ENCODE assay signal across 16 cellular contexts in genomic region chr1:21305155-21305899, GRCh38. TPM values are rescaled to one million over a fixed set of nuclear protein-coding genes. Genes with fewer than 3 reads are reported as not detected.
DNase-seq lines count a peak whose midpoint lies in the region; ATAC-seq and TF ChIP-seq lines count a peak whose summit lies in the region.
"Had no signal": no experiment of that assay in that cellular context is flagged by ENCODE, and none has a peak within 500 bp of the region (broad histone marks: within the 10 kb centered on the region; RNA-seq: fewer than 3 reads in every experiment).

No MANE protein-coding gene starts in this region.

- no peak overlapping the region for H2BK15ac ChIP-seq in neuronal stem cell (ENCODE audit: low read length)

- DNase-seq in right atrium auricular region (ENCODE audit: low spot score) = no peak
- DNase-seq in heart right ventricle = no peak
- no peak for DNase-seq in dorsolateral prefrontal cortex
- no peak for DNase-seq in neuronal stem cell (ENCODE audit: low spot score)
- DNase-seq in adrenal gland = no peak
- DNase-seq in GF-D8 (lab: John Stamatoyannopoulos, UW) = no peak
- DNase-seq: activated naive CD8-positive, alpha-beta T cell treated with anti-CD3 and anti-CD28 coated beads, Interleukin-2, amount 50 U/mL, for 24 hours; BE2C; cerebellar nuclear complex; DND-41; NCI-H2107; NK-92 treated with Interleukin-12 subunit alpha and Interleukin-12 subunit beta, amount 100 ng/mL, for 24 hours had no signal

- H3K27ac ChIP-seq in right atrium auricular region = peak overlapping the region; percentile 6 to 27
- H3K27ac ChIP-seq in heart right ventricle = peak overlapping the region in 2 of 10 donors; percentile 25 to 40
- peak overlapping the region in 39 of 59 donors; percentile 2 to 81 (median 50) for H3K27ac ChIP-seq in dorsolateral prefrontal cortex
- H3K27ac ChIP-seq in neuronal stem cell (replicated peaks; ENCODE audit: low read length) = no peak overlapping the region
- peak overlapping the region in 2 of 5 donors; percentile 36 to 63 for H3K27ac ChIP-seq in adrenal gland
- H3K27ac ChIP-seq: SJSA1 had no signal

- intact Hi-C loops in heart right ventricle (cut with DNase I) = no loop called here
- intact Hi-C loops in dorsolateral prefrontal cortex (cut with DNase I) = loop anchor here in 1 of 2 donors (5.0 kb wide), 1 partner anchor 37 kb away; no protein-coding TSS in a partner anchor
- intact Hi-C loops in adrenal gland (cut with DNase I) = no loop called here

- H2BK120ac ChIP-seq in neuronal stem cell (ENCODE audit: low read depth, low read length) = no peak overlapping the region

- no peak overlapping the region for H3K4ac ChIP-seq in neuronal stem cell (ENCODE audit: low read length)

- H3K9ac ChIP-seq in neuronal stem cell (ENCODE audit: low read depth, low read length, poor library complexity) = no peak overlapping the region

- H3K18ac ChIP-seq in neuronal stem cell (ENCODE audit: low read length) = peak overlapping the region; percentile 16

- no peaks in the 10 kb centered on the region for H3K79me1 ChIP-seq in neuronal stem cell (ENCODE audit: low read depth, low read length)

- H3K23ac ChIP-seq in neuronal stem cell (ENCODE audit: low read depth, low read length, poor library complexity) = no peak overlapping the region

- H2BK5ac ChIP-seq in neuronal stem cell (ENCODE audit: low read length) = peak overlapping the region; percentile 59

- no peak overlapping the region for H4K8ac ChIP-seq in neuronal stem cell (ENCODE audit: low read depth, low read length)

- no peaks in the 10 kb centered on the region for H3K9me3 ChIP-seq in right atrium auricular region
- H3K9me3 ChIP-seq in heart right ventricle = peaks cover 0 to 3% (median 0%) of the 10 kb centered on the region in 11 donors
- peaks cover 0 to 2% of the 10 kb centered on the region in 2 donors for H3K9me3 ChIP-seq in neuronal stem cell (replicated peaks in 1 of 2; ENCODE audit: control insufficient read depth in 2 of 2, insufficient read depth in 1 of 2, low read depth in 1 of 2, low read length in 2 of 2)
- H3K9me3 ChIP-seq in adrenal gland (replicated peaks in 1 of 3) = no peaks in the 10 kb centered on the region
- H3K9me3 ChIP-seq: BE2C had no signal

- no peak overlapping the region for H4K91ac ChIP-seq in neuronal stem cell (ENCODE audit: low read depth, low read length, poor library complexity)

- no peak overlapping the region for H3K14ac ChIP-seq in neuronal stem cell (ENCODE audit: low read length)

- peak overlapping the region; percentile 76 for H2BK12ac ChIP-seq in neuronal stem cell (ENCODE audit: low read length)

- ATAC-seq in heart right ventricle (no peak), HG02588 (IDR thresholded peaks at IDR 0.05; ENCODE audit: unreplicated experiment) (no peak), HG02884 (IDR thresholded peaks at IDR 0.05; ENCODE audit: unreplicated experiment) (no peak)
- ATAC-seq: activated naive CD8-positive, alpha-beta T cell treated with anti-CD3 and anti-CD28 coated beads, Interleukin-2, amount 50 U/mL, for 24 hours; natural killer cell treated with Interleukin-12 subunit alpha and Interleukin-12 subunit beta and Interleukin-15 and Interleukin-18, amount 100 ng/mL, for 72 hours had no signal

- no peak for TF ChIP-seq POLR2A in adrenal gland (IDR thresholded peaks at IDR 0.05)

- H3K27me3 ChIP-seq in right atrium auricular region (no peaks in the 10 kb centered on the region), heart right ventricle (no peaks in the 10 kb centered on the region), dorsolateral prefrontal cortex (no peaks in the 10 kb centered on the region), neuronal stem cell (ENCODE audit: control insufficient read depth in 3 of 3, insufficient read depth in 3 of 3, low read depth in 1 of 3, low read length in 3 of 3) (no peaks in the 10 kb centered on the region), adrenal gland (no peaks in the 10 kb centered on the region)
- H3K27me3 ChIP-seq: BE2C, SJSA1 had no signal

- no peak for TF ChIP-seq CTCF in right atrium auricular region (IDR thresholded peaks at IDR 0.05)
- TF ChIP-seq CTCF in heart right ventricle (IDR thresholded peaks at IDR 0.05) = no peak
- TF ChIP-seq CTCF in dorsolateral prefrontal cortex (IDR thresholded peaks at IDR 0.05 in 54 of 56, conservative IDR thresholded peaks at IDR 0.05 in 2 of 56; ENCODE audit: low read depth in 1 of 56, partially characterized antibody in 56 of 56) = no peak
- no peak for TF ChIP-seq CTCF in adrenal gland (IDR thresholded peaks at IDR 0.05)

- H3K4me2 ChIP-seq in neuronal stem cell (ENCODE audit: insufficient read depth, low read length, poor library complexity, severe bottlenecking) = no peak overlapping the region

- H3K4me1 ChIP-seq in right atrium auricular region (peaks cover 0 to 60% of the 10 kb centered on the region in 2 donors), heart right ventricle (peaks cover 3 to 54% (median 44%) of the 10 kb centered on the region in 9 donors), neuronal stem cell (ENCODE audit: control insufficient read depth in 2 of 2, insufficient read depth in 1 of 2, low read depth in 1 of 2, low read length in 2 of 2) (peaks cover 21% of the 10 kb centered on the region in 2 donors), adrenal gland (replicated peaks in 1 of 2) (peaks cover 32 to 69% of the 10 kb centered on the region in 2 donors)

- H2AK5ac ChIP-seq in neuronal stem cell (ENCODE audit: low read depth, low read length) = peak overlapping the region; percentile 57

- H2AFZ ChIP-seq in neuronal stem cell (ENCODE audit: low read length) = no peak overlapping the region

- H3K36me3 ChIP-seq in right atrium auricular region (no peaks in the 10 kb centered on the region), heart right ventricle (no peaks in the 10 kb centered on the region), neuronal stem cell (replicated peaks in 1 of 2; ENCODE audit: control insufficient read depth in 2 of 2, insufficient read depth in 2 of 2, low read length in 2 of 2) (no peaks in the 10 kb centered on the region), adrenal gland (replicated peaks in 1 of 2) (no peaks in the 10 kb centered on the region)
- H3K36me3 ChIP-seq: BE2C, SJSA1 had no signal

- H3K4me3 ChIP-seq in right atrium auricular region (no peak overlapping the region), heart right ventricle (no peak overlapping the region), dorsolateral prefrontal cortex (no peak overlapping the region), neuronal stem cell (ENCODE audit: low read length in 2 of 2) (no peak overlapping the region), adrenal gland (no peak overlapping the region)
- H3K4me3 ChIP-seq: SJSA1 had no signal

- 80 to 89% methylated on average over 16 of the region's 16 CpGs for whole genome bisulfite sequencing in heart right ventricle, 2 donors
- WGBS in neuronal stem cell (ENCODE audit: extremely low coverage in 2 of 2, insufficient read length in 2 of 2, insufficient replicate concordance in 1 of 2), 2 donors = no CpG with 5 or more reads among the region's 16 CpGs
- WGBS in adrenal gland, 4 donors = 74 to 78% (median 75%) methylated on average over 15 to 16 of the region's 16 CpGs

RNA-seq across cellular contexts. Expression of gene ECE1, which starts 15.1 kb away (rescaled TPM):
- 100 to 1,000 TPM in 1 of 2 donors, 10 to 100 TPM in 1; 83.7 to 152 TPM for total RNA-seq in right atrium auricular region
- total RNA-seq in heart right ventricle = 10 to 100 TPM; 30.6 to 81.8 (median 53.1) TPM
- polyA plus RNA-seq in heart right ventricle = 10 to 100 TPM; 41.4 to 44.7 TPM
- 100 to 1,000 TPM in 2 of 120 experiments, 10 to 100 TPM in 118; 38.8 to 122 (median 62.6) TPM for total RNA-seq in dorsolateral prefrontal cortex
- 10.7 TPM for polyA plus RNA-seq in neuronal stem cell (2013, experiment 1 of 2)
- polyA plus RNA-seq in neuronal stem cell (2013, experiment 2 of 2) = 10.7 TPM
- total RNA-seq in adrenal gland = 100 to 1,000 TPM; 173 to 588 (median 259) TPM
- polyA plus RNA-seq in adrenal gland = 100 to 1,000 TPM; 150 to 327 (median 176) TPM
